ENCODE assay signal across 16 cellular contexts in genomic region chr2:72581560-72582181, GRCh38.
DNase-seq lines count a peak whose midpoint lies in the region; ATAC-seq and TF ChIP-seq lines count a peak whose summit lies in the region.
"Had no signal": no experiment of that assay in that cellular context is flagged by ENCODE, and none has a peak within 500 bp of the region (broad histone marks: within the 10 kb centered on the region; RNA-seq: fewer than 3 reads in every experiment).

No MANE protein-coding gene starts in this region.

- no peaks in the 10 kb centered on the region for H3K9me2 ChIP-seq in Karpas-422 (replicated peaks; ENCODE audit: insufficient read depth, low read length)

- ATAC-seq in Right ventricle myocardium inferior (no peak), RWPE2 (ENCODE audit: low read depth) (peak; percentile 31; the same call in 1 of the 3 replicates), GM21737 (IDR thresholded peaks at IDR 0.05; ENCODE audit: unreplicated experiment) (no peak), HG03378 (IDR thresholded peaks at IDR 0.05; ENCODE audit: unreplicated experiment) (no peak)
- ATAC-seq: lower lobe of right lung, pancreas had no signal

- no peak overlapping the region for H3K9ac ChIP-seq in Karpas-422 (ENCODE audit: low read length)

- no peak overlapping the region for H3K4me3 Mint-ChIP-seq in progenitor cell of endocrine pancreas (ENCODE audit: low read depth)
- H3K4me3 Mint-ChIP-seq: activated naive CD8-positive, alpha-beta T cell; naive B cell had no signal

- H3K79me2 ChIP-seq in Karpas-422 (ENCODE audit: low read length): no peaks in the 10 kb centered on the region

- no peak overlapping the region for H3K4me2 ChIP-seq in Karpas-422 (ENCODE audit: low read depth, low read length, poor library complexity, severe bottlenecking)

- peak; percentile 41 for DNase-seq in Right ventricle myocardium inferior (ENCODE audit: missing footprints)
- DNase-seq in cardiac septum (ENCODE audit: low spot score): no peak
- no peak for DNase-seq in RWPE2 (ENCODE audit: low spot score)
- no peak for DNase-seq in epithelial cell of esophagus (ENCODE audit: low read depth)
- DNase-seq in progenitor cell of endocrine pancreas (ENCODE audit: low spot score, unreplicated experiment): no peak
- DNase-seq in Karpas-422: no peak
- DNase-seq: caudate nucleus, lower lobe of right lung, naive B cell, NCI-H526, Peyer's patch, SW 1271 had no signal

- no peak overlapping the region for H3K4me3 ChIP-seq in RWPE2 (ENCODE audit: severe bottlenecking)
- H3K4me3 ChIP-seq in epithelial cell of esophagus (ENCODE audit: low read length): no peak overlapping the region
- no peak overlapping the region for H3K4me3 ChIP-seq in Karpas-422 (ENCODE audit: low read length)
- H3K4me3 ChIP-seq: lower lobe of right lung, pancreas, Peyer's patch had no signal

- no peaks in the 10 kb centered on the region for H3K4me1 ChIP-seq in RWPE2 (ENCODE audit: insufficient read depth, poor library complexity, severe bottlenecking)
- no peaks in the 10 kb centered on the region for H3K4me1 ChIP-seq in Karpas-422 (ENCODE audit: low read length)
- H3K4me1 ChIP-seq: pancreas, Peyer's patch had no signal

- TF ChIP-seq CTCF in RWPE2 (IDR thresholded peaks at IDR 0.05; ENCODE audit: poor library complexity, severe bottlenecking) (no peak), epithelial cell of esophagus (IDR thresholded peaks at IDR 0.05; ENCODE audit: insufficient read depth, low read depth, low read length, missing control alignments) (peak; percentile 12), progenitor cell of endocrine pancreas (IDR thresholded peaks at IDR 0.05; ENCODE audit: unreplicated experiment) (peak; percentile 23)

- H3K27me3 Mint-ChIP-seq in progenitor cell of endocrine pancreas: no peaks in the 10 kb centered on the region
- H3K27me3 Mint-ChIP-seq: activated naive CD8-positive, alpha-beta T cell had no signal

- H3K4me1 Mint-ChIP-seq in progenitor cell of endocrine pancreas (ENCODE audit: low read depth): peaks cover 15% of the 10 kb centered on the region

- peak overlapping the region; percentile 73 for H3K27ac Mint-ChIP-seq in progenitor cell of endocrine pancreas
- H3K27ac Mint-ChIP-seq: activated naive CD8-positive, alpha-beta T cell; naive B cell had no signal

- no peaks in the 10 kb centered on the region for H4K20me1 ChIP-seq in Karpas-422 (ENCODE audit: insufficient read depth, low read depth, low read length)

- no peak overlapping the region for H2AFZ ChIP-seq in Karpas-422 (ENCODE audit: low read length)

- peaks cover 8% of the 10 kb centered on the region for H3K36me3 Mint-ChIP-seq in progenitor cell of endocrine pancreas (ENCODE audit: insufficient read depth)
- H3K36me3 Mint-ChIP-seq: naive B cell had no signal

- H3K27ac ChIP-seq in RWPE2 (ENCODE audit: poor library complexity, severe bottlenecking) (no peak overlapping the region), Karpas-422 (ENCODE audit: low read length) (no peak overlapping the region)
- H3K27ac ChIP-seq: lower lobe of right lung, pancreas, Peyer's patch had no signal

- H3K36me3 ChIP-seq in RWPE2 (ENCODE audit: low read depth): no peaks in the 10 kb centered on the region
- no peaks in the 10 kb centered on the region for H3K36me3 ChIP-seq in Karpas-422 (ENCODE audit: insufficient read depth, low read length)
- H3K36me3 ChIP-seq: lower lobe of right lung, pancreas, Peyer's patch had no signal

- H3K27me3 ChIP-seq in RWPE2 (ENCODE audit: insufficient read depth, poor library complexity, severe bottlenecking) (no peaks in the 10 kb centered on the region), Karpas-422 (ENCODE audit: low read length) (no peaks in the 10 kb centered on the region)
- H3K27me3 ChIP-seq: pancreas, Peyer's patch had no signal

- peaks cover 8% of the 10 kb centered on the region for H3K9me3 Mint-ChIP-seq in progenitor cell of endocrine pancreas (ENCODE audit: low read depth)

- intact Hi-C loops in Right ventricle myocardium inferior (cut with DNase I) (no loop called here), cardiac septum (cut with DNase I) (loop anchor here (10.0 kb wide), 2 partner anchors 777 to 1037 kb away; no protein-coding TSS in a partner anchor)

- H3K9me3 ChIP-seq in RWPE2 (ENCODE audit: severe bottlenecking) (no peaks in the 10 kb centered on the region), Karpas-422 (ENCODE audit: low read length) (no peaks in the 10 kb centered on the region)
- H3K9me3 ChIP-seq: lower lobe of right lung, pancreas, Peyer's patch had no signal
